ENCODE assay signal across 1 cellular context in the genomic region with DNA sequence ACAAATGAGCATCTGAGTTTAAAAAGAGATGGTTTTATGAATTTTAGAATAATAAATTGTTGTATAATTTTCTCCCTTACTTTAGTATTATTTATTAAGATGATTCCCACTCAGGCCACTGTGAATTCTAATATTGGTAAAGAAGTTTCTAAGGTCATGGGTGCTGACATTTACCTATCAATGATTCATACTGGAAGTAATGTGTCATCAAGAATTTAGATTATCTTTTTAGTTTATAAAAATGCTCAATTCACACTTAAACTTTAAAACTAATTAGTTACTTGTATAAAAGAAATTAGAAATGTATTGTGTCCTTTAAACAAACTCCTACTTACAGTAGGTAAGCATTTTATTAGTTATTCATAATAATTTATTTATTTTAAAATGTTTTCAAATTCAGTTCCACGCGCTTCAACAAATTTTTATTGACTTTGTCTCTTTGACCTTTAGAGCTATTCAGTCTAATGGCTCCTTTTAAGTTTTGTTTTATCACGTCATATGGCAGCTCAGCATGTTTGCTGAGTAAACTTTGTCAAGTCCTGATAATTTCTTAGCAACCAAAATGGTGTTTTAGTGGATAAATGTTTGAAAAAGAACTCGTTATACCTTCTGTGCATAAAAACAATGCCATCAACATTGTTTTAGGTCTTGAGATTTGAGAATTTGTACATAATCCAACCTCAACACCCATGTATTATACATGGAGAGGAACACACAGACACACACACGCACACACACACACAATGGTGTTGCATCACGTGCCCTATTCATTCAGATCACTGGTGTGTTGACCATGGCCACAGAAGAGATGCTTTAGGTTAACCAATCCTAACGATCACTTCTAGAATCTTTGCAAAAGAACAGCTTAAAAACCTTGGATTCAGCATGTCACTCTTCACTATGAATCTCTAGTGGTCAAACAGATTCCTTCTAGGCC.
TF ChIP-seq lines count a peak whose summit lies in the region.

No MANE protein-coding gene starts in this region.

TF ChIP-seq in A549, 52 proteins besides CTCF, POLR2A, EP300 and RAD21:
- TF ChIP-seq, protein P1, sequence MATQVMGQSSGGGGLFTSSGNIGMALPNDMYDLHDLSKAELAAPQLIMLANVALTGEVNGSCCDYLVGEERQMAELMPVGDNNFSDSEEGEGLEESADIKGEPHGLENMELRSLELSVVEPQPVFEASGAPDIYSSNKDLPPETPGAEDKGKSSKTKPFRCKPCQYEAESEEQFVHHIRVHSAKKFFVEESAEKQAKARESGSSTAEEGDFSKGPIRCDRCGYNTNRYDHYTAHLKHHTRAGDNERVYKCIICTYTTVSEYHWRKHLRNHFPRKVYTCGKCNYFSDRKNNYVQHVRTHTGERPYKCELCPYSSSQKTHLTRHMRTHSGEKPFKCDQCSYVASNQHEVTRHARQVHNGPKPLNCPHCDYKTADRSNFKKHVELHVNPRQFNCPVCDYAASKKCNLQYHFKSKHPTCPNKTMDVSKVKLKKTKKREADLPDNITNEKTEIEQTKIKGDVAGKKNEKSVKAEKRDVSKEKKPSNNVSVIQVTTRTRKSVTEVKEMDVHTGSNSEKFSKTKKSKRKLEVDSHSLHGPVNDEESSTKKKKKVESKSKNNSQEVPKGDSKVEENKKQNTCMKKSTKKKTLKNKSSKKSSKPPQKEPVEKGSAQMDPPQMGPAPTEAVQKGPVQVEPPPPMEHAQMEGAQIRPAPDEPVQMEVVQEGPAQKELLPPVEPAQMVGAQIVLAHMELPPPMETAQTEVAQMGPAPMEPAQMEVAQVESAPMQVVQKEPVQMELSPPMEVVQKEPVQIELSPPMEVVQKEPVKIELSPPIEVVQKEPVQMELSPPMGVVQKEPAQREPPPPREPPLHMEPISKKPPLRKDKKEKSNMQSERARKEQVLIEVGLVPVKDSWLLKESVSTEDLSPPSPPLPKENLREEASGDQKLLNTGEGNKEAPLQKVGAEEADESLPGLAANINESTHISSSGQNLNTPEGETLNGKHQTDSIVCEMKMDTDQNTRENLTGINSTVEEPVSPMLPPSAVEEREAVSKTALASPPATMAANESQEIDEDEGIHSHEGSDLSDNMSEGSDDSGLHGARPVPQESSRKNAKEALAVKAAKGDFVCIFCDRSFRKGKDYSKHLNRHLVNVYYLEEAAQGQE (IDR thresholded peaks at IDR 0.05) = no peak
- TF ChIP-seq, protein P2, sequence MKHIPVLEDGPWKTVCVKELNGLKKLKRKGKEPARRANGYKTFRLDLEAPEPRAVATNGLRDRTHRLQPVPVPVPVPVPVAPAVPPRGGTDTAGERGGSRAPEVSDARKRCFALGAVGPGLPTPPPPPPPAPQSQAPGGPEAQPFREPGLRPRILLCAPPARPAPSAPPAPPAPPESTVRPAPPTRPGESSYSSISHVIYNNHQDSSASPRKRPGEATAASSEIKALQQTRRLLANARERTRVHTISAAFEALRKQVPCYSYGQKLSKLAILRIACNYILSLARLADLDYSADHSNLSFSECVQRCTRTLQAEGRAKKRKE (CRISPR knock-in tag; IDR thresholded peaks at IDR 0.05; ENCODE audit: low read depth) = no peak
- TF ChIP-seq HEYL (CRISPR knock-in tag; IDR thresholded peaks at IDR 0.05) (no peak), NFE2L2 (conservative IDR thresholded peaks at IDR 0.05; ENCODE audit: low read length) (no peak), NPAS2 (CRISPR knock-in tag; IDR thresholded peaks at IDR 0.05; ENCODE audit: borderline replicate concordance) (no peak), SREBF2 (IDR thresholded peaks at IDR 0.05) (no peak), HOXB5 (CRISPR knock-in tag; IDR thresholded peaks at IDR 0.05) (no peak), RFX5 (IDR thresholded peaks at IDR 0.05) (no peak), CHD2 (IDR thresholded peaks at IDR 0.05; ENCODE audit: low read length, partially characterized antibody) (no peak), FOXS1 (CRISPR knock-in tag; IDR thresholded peaks at IDR 0.05) (no peak), TFCP2L1 (CRISPR knock-in tag; IDR thresholded peaks at IDR 0.05) (no peak), CEBPB (IDR thresholded peaks at IDR 0.05) (peak in 1 of 2 experiments; percentile 13; a peak in 1 of 4 replicates), MAFK (IDR thresholded peaks at IDR 0.05; ENCODE audit: partially characterized antibody) (peak; percentile 39), MYC (IDR thresholded peaks at IDR 0.05; ENCODE audit: borderline replicate concordance, low read length) (no peak), ZFP36 (IDR thresholded peaks at IDR 0.05; ENCODE audit: borderline replicate concordance, partially characterized antibody) (peak; percentile 19), EHMT2 (IDR thresholded peaks at IDR 0.05; ENCODE audit: low read depth) (no peak), MAZ (IDR thresholded peaks at IDR 0.05; ENCODE audit: borderline replicate concordance, low read depth, low read length) (no peak), BHLHE40 (IDR thresholded peaks at IDR 0.05; ENCODE audit: low read depth, low read length) (no peak), FOSB (CRISPR knock-in tag; IDR thresholded peaks at IDR 0.05) (no peak), CBX2 (IDR thresholded peaks at IDR 0.05; ENCODE audit: borderline replicate concordance, low read depth) (no peak), SMC3 (IDR thresholded peaks at IDR 0.05) (no peak), HDAC2 (IDR thresholded peaks at IDR 0.05) (no peak), ZSCAN20 (CRISPR knock-in tag; IDR thresholded peaks at IDR 0.05) (no peak), ZNF302 (CRISPR knock-in tag; IDR thresholded peaks at IDR 0.05) (no peak), PHF8 (IDR thresholded peaks at IDR 0.05; ENCODE audit: borderline replicate concordance, low read depth) (no peak), POLR2AphosphoS2 (conservative IDR thresholded peaks at IDR 0.05; ENCODE audit: low read length) (no peak), NR3C1 (IDR thresholded peaks at IDR 0.05) (no peak), EHF (CRISPR knock-in tag; IDR thresholded peaks at IDR 0.05) (no peak), KDM5A (IDR thresholded peaks at IDR 0.05) (no peak), CBX8 (IDR thresholded peaks at IDR 0.05) (no peak), JUNB (IDR thresholded peaks at IDR 0.05) (peak; percentile 88), ZC3H11A (IDR thresholded peaks at IDR 0.05) (no peak), RARB (CRISPR knock-in tag; IDR thresholded peaks at IDR 0.05) (no peak), TP53 (CRISPR knock-in tag; IDR thresholded peaks at IDR 0.05) (no peak), JUN (IDR thresholded peaks at IDR 0.05) (peak; percentile 32 to 63; a peak in 4 of 5 replicates), FOSL2 (IDR thresholded peaks at IDR 0.05) (peak; percentile 58), FOSL2 (CRISPR knock-in tag; IDR thresholded peaks at IDR 0.05) (peak; percentile 71), CHD4 (IDR thresholded peaks at IDR 0.05; ENCODE audit: borderline replicate concordance) (no peak), KDM1A (IDR thresholded peaks at IDR 0.05; ENCODE audit: low read depth) (no peak), RCOR1 (IDR thresholded peaks at IDR 0.05; ENCODE audit: low read depth, low read length) (no peak), HOXB13 (CRISPR knock-in tag; IDR thresholded peaks at IDR 0.05; ENCODE audit: low read depth) (peak; percentile 30; the same call in 1 of the 2 replicates), ESRRA (IDR thresholded peaks at IDR 0.05; ENCODE audit: borderline replicate concordance, low read length) (no peak), HOXA7 (CRISPR knock-in tag; IDR thresholded peaks at IDR 0.05) (no peak), GATA3 (IDR thresholded peaks at IDR 0.05; ENCODE audit: borderline replicate concordance) (peak; percentile 90), RNF2 (IDR thresholded peaks at IDR 0.05; ENCODE audit: borderline replicate concordance, low read depth) (no peak)
- TF ChIP-seq, protein P3, sequence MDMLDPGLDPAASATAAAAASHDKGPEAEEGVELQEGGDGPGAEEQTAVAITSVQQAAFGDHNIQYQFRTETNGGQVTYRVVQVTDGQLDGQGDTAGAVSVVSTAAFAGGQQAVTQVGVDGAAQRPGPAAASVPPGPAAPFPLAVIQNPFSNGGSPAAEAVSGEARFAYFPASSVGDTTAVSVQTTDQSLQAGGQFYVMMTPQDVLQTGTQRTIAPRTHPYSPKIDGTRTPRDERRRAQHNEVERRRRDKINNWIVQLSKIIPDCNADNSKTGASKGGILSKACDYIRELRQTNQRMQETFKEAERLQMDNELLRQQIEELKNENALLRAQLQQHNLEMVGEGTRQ (IDR thresholded peaks at IDR 0.05) = peak; percentile 79
- TF ChIP-seq, protein P4, sequence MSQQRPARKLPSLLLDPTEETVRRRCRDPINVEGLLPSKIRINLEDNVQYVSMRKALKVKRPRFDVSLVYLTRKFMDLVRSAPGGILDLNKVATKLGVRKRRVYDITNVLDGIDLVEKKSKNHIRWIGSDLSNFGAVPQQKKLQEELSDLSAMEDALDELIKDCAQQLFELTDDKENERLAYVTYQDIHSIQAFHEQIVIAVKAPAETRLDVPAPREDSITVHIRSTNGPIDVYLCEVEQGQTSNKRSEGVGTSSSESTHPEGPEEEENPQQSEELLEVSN (IDR thresholded peaks at IDR 0.05; ENCODE audit: borderline replicate concordance, low read depth) = no peak
- TF ChIP-seq, protein P5, sequence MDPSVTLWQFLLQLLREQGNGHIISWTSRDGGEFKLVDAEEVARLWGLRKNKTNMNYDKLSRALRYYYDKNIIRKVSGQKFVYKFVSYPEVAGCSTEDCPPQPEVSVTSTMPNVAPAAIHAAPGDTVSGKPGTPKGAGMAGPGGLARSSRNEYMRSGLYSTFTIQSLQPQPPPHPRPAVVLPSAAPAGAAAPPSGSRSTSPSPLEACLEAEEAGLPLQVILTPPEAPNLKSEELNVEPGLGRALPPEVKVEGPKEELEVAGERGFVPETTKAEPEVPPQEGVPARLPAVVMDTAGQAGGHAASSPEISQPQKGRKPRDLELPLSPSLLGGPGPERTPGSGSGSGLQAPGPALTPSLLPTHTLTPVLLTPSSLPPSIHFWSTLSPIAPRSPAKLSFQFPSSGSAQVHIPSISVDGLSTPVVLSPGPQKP (IDR thresholded peaks at IDR 0.05; ENCODE audit: low read depth, low read length) = no peak
- TF ChIP-seq, protein P6, sequence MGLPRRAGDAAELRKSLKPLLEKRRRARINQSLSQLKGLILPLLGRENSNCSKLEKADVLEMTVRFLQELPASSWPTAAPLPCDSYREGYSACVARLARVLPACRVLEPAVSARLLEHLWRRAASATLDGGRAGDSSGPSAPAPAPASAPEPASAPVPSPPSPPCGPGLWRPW (IDR thresholded peaks at IDR 0.05) = no peak
- TF ChIP-seq, protein P7, sequence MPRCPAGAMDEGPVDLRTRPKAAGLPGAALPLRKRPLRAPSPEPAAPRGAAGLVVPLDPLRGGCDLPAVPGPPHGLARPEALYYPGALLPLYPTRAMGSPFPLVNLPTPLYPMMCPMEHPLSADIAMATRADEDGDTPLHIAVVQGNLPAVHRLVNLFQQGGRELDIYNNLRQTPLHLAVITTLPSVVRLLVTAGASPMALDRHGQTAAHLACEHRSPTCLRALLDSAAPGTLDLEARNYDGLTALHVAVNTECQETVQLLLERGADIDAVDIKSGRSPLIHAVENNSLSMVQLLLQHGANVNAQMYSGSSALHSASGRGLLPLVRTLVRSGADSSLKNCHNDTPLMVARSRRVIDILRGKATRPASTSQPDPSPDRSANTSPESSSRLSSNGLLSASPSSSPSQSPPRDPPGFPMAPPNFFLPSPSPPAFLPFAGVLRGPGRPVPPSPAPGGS (IDR thresholded peaks at IDR 0.05) = 0 out of 3 replicates have a peak, but pooled peaks have one; percentile 49
- TF ChIP-seq, protein P8, sequence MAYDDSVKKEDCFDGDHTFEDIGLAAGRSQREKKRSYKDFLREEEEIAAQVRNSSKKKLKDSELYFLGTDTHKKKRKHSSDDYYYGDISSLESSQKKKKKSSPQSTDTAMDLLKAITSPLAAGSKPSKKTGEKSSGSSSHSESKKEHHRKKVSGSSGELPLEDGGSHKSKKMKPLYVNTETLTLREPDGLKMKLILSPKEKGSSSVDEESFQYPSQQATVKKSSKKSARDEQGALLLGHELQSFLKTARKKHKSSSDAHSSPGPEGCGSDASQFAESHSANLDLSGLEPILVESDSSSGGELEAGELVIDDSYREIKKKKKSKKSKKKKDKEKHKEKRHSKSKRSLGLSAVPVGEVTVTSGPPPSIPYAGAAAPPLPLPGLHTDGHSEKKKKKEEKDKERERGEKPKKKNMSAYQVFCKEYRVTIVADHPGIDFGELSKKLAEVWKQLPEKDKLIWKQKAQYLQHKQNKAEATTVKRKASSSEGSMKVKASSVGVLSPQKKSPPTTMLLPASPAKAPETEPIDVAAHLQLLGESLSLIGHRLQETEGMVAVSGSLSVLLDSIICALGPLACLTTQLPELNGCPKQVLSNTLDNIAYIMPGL (CRISPR knock-in tag; IDR thresholded peaks at IDR 0.05; ENCODE audit: borderline replicate concordance) = no peak
- TF ChIP-seq, protein P9, sequence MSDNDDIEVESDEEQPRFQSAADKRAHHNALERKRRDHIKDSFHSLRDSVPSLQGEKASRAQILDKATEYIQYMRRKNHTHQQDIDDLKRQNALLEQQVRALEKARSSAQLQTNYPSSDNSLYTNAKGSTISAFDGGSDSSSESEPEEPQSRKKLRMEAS (IDR thresholded peaks at IDR 0.05) = no peak; the same call in 1 of the 2 replicates
- TF ChIP-seq, protein P10, sequence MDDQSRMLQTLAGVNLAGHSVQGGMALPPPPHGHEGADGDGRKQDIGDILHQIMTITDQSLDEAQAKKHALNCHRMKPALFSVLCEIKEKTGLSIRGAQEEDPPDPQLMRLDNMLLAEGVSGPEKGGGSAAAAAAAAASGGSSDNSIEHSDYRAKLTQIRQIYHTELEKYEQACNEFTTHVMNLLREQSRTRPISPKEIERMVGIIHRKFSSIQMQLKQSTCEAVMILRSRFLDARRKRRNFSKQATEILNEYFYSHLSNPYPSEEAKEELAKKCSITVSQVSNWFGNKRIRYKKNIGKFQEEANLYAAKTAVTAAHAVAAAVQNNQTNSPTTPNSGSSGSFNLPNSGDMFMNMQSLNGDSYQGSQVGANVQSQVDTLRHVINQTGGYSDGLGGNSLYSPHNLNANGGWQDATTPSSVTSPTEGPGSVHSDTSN (IDR thresholded peaks at IDR 0.05) = no peak
